Comparison of ENCODE assay signal across 1 cellular context in genomic region chr15:57352535-57353316, GRCh38.
TF ChIP-seq lines count a peak whose summit lies in the region.

No MANE protein-coding gene starts in this region.

TF ChIP-seq in HepG2, 621 proteins besides CTCF, POLR2A, EP300 and RAD21 (continued from another document and continues in another):
- TF ChIP-seq TFDP1 (CRISPR knock-in tag; IDR thresholded peaks at IDR 0.05; ENCODE audit: borderline replicate concordance) = no peak
- no peak for TF ChIP-seq ZBTB33 (CRISPR knock-in tag; IDR thresholded peaks at IDR 0.05)
- TF ChIP-seq, protein P1, sequence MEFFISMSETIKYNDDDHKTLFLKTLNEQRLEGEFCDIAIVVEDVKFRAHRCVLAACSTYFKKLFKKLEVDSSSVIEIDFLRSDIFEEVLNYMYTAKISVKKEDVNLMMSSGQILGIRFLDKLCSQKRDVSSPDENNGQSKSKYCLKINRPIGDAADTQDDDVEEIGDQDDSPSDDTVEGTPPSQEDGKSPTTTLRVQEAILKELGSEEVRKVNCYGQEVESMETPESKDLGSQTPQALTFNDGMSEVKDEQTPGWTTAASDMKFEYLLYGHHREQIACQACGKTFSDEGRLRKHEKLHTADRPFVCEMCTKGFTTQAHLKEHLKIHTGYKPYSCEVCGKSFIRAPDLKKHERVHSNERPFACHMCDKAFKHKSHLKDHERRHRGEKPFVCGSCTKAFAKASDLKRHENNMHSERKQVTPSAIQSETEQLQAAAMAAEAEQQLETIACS (CRISPR knock-in tag; IDR thresholded peaks at IDR 0.05) = no peak
- TF ChIP-seq TAF15 (IDR thresholded peaks at IDR 0.05; ENCODE audit: low read depth, low read length, poor library complexity, severe bottlenecking) = no peak
- no peak for TF ChIP-seq ZNF274 (CRISPR knock-in tag; IDR thresholded peaks at IDR 0.05)
- no peak for TF ChIP-seq ZNF781 (CRISPR knock-in tag; IDR thresholded peaks at IDR 0.05; ENCODE audit: borderline replicate concordance, not compliant biosample characterization)
- TF ChIP-seq TOE1 (CRISPR knock-in tag; IDR thresholded peaks at IDR 0.05) = no peak
- TF ChIP-seq PHF21A (CRISPR knock-in tag; IDR thresholded peaks at IDR 0.05) = peak; percentile 27; the same call in 1 of the 2 replicates
- no peak for TF ChIP-seq SMC3 (IDR thresholded peaks at IDR 0.05; ENCODE audit: low read length)
- TF ChIP-seq PPARG (CRISPR knock-in tag; conservative IDR thresholded peaks at IDR 0.05) = no peak
- no peak for TF ChIP-seq FOXP1 (IDR thresholded peaks at IDR 0.05)
- no peak for TF ChIP-seq FOXP1 (CRISPR knock-in tag; IDR thresholded peaks at IDR 0.05)
- no peak for TF ChIP-seq STAG1 (CRISPR knock-in tag; IDR thresholded peaks at IDR 0.05)
- TF ChIP-seq RBM22 (optimal IDR thresholded peaks at IDR 0.05; ENCODE audit: low read length) = no peak
- no peak for TF ChIP-seq HDAC2 (CRISPR knock-in tag; IDR thresholded peaks at IDR 0.05)
- TF ChIP-seq ZBTB46 (CRISPR knock-in tag; IDR thresholded peaks at IDR 0.05; ENCODE audit: borderline replicate concordance) = 0 out of 2 replicates have a peak, but pooled peaks have one; percentile 39
- TF ChIP-seq ZNF687 (CRISPR knock-in tag; IDR thresholded peaks at IDR 0.05) = peak; percentile 58
- 0 out of 2 replicates have a peak, but pooled peaks have one; percentile 49 for TF ChIP-seq ZNF430 (CRISPR knock-in tag; IDR thresholded peaks at IDR 0.05)
- TF ChIP-seq, protein P2, sequence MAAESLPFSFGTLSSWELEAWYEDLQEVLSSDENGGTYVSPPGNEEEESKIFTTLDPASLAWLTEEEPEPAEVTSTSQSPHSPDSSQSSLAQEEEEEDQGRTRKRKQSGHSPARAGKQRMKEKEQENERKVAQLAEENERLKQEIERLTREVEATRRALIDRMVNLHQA (CRISPR knock-in tag; IDR thresholded peaks at IDR 0.05) = no peak
- no peak for TF ChIP-seq SRSF9 (IDR thresholded peaks at IDR 0.05; ENCODE audit: borderline replicate concordance, insufficient read depth, low read depth, low read length, poor library complexity, severe bottlenecking)
- TF ChIP-seq AKNA (CRISPR knock-in tag; IDR thresholded peaks at IDR 0.05; ENCODE audit: borderline replicate concordance) = no peak
- peak; percentile 34; the same call in 1 of the 2 replicates for TF ChIP-seq HNF4A (CRISPR knock-in tag; IDR thresholded peaks at IDR 0.05)
- TF ChIP-seq DR1 (CRISPR knock-in tag; IDR thresholded peaks at IDR 0.05) = no peak
- no peak; the same call in 1 of the 2 replicates for TF ChIP-seq JUN (CRISPR knock-in tag; IDR thresholded peaks at IDR 0.05)
- TF ChIP-seq CEBPZ (IDR thresholded peaks at IDR 0.05; ENCODE audit: low read length) = no peak
- TF ChIP-seq KDM1A (CRISPR knock-in tag; IDR thresholded peaks at IDR 0.05) = no peak
- TF ChIP-seq E2F2 (CRISPR knock-in tag; IDR thresholded peaks at IDR 0.05; ENCODE audit: borderline replicate concordance) = no peak
- peak; percentile 22; the same call in 1 of the 2 replicates for TF ChIP-seq ERF (CRISPR knock-in tag; IDR thresholded peaks at IDR 0.05)
- TF ChIP-seq FOSL1 (CRISPR knock-in tag; IDR thresholded peaks at IDR 0.05; ENCODE audit: borderline replicate concordance) = no peak
- 0 out of 2 replicates have a peak, but pooled peaks have one; percentile 58 for TF ChIP-seq ZNF607 (CRISPR knock-in tag; IDR thresholded peaks at IDR 0.05; ENCODE audit: borderline replicate concordance)
- TF ChIP-seq ZNF562 (CRISPR knock-in tag; IDR thresholded peaks at IDR 0.05; ENCODE audit: borderline replicate concordance) = no peak
- TF ChIP-seq, protein P3, sequence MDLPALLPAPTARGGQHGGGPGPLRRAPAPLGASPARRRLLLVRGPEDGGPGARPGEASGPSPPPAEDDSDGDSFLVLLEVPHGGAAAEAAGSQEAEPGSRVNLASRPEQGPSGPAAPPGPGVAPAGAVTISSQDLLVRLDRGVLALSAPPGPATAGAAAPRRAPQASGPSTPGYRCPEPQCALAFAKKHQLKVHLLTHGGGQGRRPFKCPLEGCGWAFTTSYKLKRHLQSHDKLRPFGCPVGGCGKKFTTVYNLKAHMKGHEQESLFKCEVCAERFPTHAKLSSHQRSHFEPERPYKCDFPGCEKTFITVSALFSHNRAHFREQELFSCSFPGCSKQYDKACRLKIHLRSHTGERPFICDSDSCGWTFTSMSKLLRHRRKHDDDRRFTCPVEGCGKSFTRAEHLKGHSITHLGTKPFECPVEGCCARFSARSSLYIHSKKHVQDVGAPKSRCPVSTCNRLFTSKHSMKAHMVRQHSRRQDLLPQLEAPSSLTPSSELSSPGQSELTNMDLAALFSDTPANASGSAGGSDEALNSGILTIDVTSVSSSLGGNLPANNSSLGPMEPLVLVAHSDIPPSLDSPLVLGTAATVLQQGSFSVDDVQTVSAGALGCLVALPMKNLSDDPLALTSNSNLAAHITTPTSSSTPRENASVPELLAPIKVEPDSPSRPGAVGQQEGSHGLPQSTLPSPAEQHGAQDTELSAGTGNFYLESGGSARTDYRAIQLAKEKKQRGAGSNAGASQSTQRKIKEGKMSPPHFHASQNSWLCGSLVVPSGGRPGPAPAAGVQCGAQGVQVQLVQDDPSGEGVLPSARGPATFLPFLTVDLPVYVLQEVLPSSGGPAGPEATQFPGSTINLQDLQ (CRISPR knock-in tag; IDR thresholded peaks at IDR 0.05) = no peak
